ENCODE assay signal across 8 cellular contexts in genomic region chr11:18105802-18106574, GRCh38. TPM values are rescaled to one million over a fixed set of nuclear protein-coding genes. Genes with fewer than 3 reads are reported as not detected.
DNase-seq lines count a peak whose midpoint lies in the region; ATAC-seq, FAIRE-seq and TF ChIP-seq lines count a peak whose summit lies in the region.

A gene with protein sequence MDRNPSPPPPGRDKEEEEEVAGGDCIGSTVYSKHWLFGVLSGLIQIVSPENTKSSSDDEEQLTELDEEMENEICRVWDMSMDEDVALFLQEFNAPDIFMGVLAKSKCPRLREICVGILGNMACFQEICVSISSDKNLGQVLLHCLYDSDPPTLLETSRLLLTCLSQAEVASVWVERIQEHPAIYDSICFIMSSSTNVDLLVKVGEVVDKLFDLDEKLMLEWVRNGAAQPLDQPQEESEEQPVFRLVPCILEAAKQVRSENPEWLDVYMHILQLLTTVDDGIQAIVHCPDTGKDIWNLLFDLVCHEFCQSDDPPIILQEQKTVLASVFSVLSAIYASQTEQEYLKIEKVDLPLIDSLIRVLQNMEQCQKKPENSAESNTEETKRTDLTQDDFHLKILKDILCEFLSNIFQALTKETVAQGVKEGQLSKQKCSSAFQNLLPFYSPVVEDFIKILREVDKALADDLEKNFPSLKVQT (minus strand): TSS chr11:18106082. CDS start chr11:18106041, 41 bp downstream.

- ATAC-seq in HG02763 (IDR thresholded peaks at IDR 0.05; ENCODE audit: unreplicated experiment): peak; percentile 93

- H3K27ac ChIP-seq in left ventricle myocardium inferior (replicated peaks) (peak within 1 kb of the TSS; percentile 76), prostate gland (peak within 1 kb of the TSS; percentile 54 to 63)

- 7% methylated on average over 29 of the region's 48 CpGs for WGBS in prostate gland

- H3K4me3 ChIP-seq in adipocyte (ENCODE audit: low read length) (peak within 1 kb of the TSS; percentile 98), left ventricle myocardium inferior (peak within 1 kb of the TSS; percentile 87), prostate gland (peak within 1 kb of the TSS; percentile 89 to 98)

- DNase-seq in GM12891 (ENCODE audit: insufficient read length, low spot score) (peak; percentile 92), NCI-H128 (lab: John Stamatoyannopoulos, UW; ENCODE audit: unreplicated experiment) (peak; percentile 65), T follicular helper cell (ENCODE audit: low read depth) (peak; percentile 83), adipocyte (ENCODE audit: low read depth) (peak; percentile 93), left ventricle myocardium inferior (peak; percentile 87), prostate gland (ENCODE audit: low spot score) (peak; percentile 76), ureter (ENCODE audit: low spot score) (peak; percentile 86)

- TF ChIP-seq POLR2A in GM12891 (IDR thresholded peaks at IDR 0.05; ENCODE audit: low read depth, low read length) (peak; percentile 74), prostate gland (IDR thresholded peaks at IDR 0.05) (no peak)

- H3K36me3 ChIP-seq in adipocyte (ENCODE audit: control insufficient read depth, insufficient read depth, low read length, severe bottlenecking) (peaks cover 17% of the 10 kb centered on the region), left ventricle myocardium inferior (peaks cover 24% of the 10 kb centered on the region), prostate gland (no peaks in the 10 kb centered on the region)

- intact Hi-C loops in left ventricle myocardium inferior (cut with micrococcal nuclease) (loop anchor here (10.0 kb wide), 1 partner anchor 91 kb away; the partner anchor contains the start of gene SERGEF), prostate gland (cut with DNase I) (loop anchor here (5.0 kb wide), 2 partner anchors 94 to 114 kb away; partner anchors contain the start of gene SERGEF)

- H3K27me3 ChIP-seq in adipocyte (replicated peaks; ENCODE audit: control insufficient read depth, insufficient read depth, low read length): peaks cover 13% of the 10 kb centered on the region
- H3K27me3 ChIP-seq in left ventricle myocardium inferior (ENCODE audit: low read depth): peaks cover 25% of the 10 kb centered on the region
- no peaks in the 10 kb centered on the region for H3K27me3 ChIP-seq in prostate gland (replicated peaks; ENCODE audit: insufficient read depth)

- TF ChIP-seq CTCF in left ventricle myocardium inferior (IDR thresholded peaks at IDR 0.05; ENCODE audit: borderline replicate concordance) (peak; percentile 70), prostate gland (IDR thresholded peaks at IDR 0.05) (peak; percentile 47 to 80 (median 76))

- FAIRE-seq in GM12891 (lab: Jason Lieb, UNC): peak; percentile 95

- H3K4me1 ChIP-seq in adipocyte (ENCODE audit: control insufficient read depth, insufficient read depth, low read length) (no peaks in the 10 kb centered on the region), left ventricle myocardium inferior (peaks cover 25% of the 10 kb centered on the region), prostate gland (replicated peaks) (no peaks in the 10 kb centered on the region)

- H3K9ac ChIP-seq in adipocyte (ENCODE audit: low read length): peak within 1 kb of the TSS; percentile 93

- H3K9me3 ChIP-seq in adipocyte (ENCODE audit: control insufficient read depth, low read length) (no peaks in the 10 kb centered on the region), left ventricle myocardium inferior (replicated peaks) (no peaks in the 10 kb centered on the region), prostate gland (no peaks in the 10 kb centered on the region)

TF ChIP-seq in GM12891, 5 proteins besides CTCF, POLR2A, EP300 and RAD21:
- TF ChIP-seq TAF1 (IDR thresholded peaks at IDR 0.05; ENCODE audit: low read depth, low read length) (peak; percentile 62), POU2F2 (IDR thresholded peaks at IDR 0.05; ENCODE audit: low read depth, low read length) (no peak; the same call in 1 of the 2 replicates), POLR2AphosphoS5 (IDR thresholded peaks at IDR 0.05; ENCODE audit: low read depth, low read length) (peak; percentile 72; the same call in 1 of the 2 replicates), PAX5 (IDR thresholded peaks at IDR 0.05; ENCODE audit: insufficient read depth, low read length, severe bottlenecking) (peak; percentile 72), SPI1 (IDR thresholded peaks at IDR 0.05; ENCODE audit: low read depth, low read length) (no peak)

RNA-seq across cellular contexts. Expression of the gene that starts here (rescaled TPM):
- 16.3 TPM for polyA plus RNA-seq in GM12891 (2012; ENCODE audit: low read depth, missing spikeins)
- total RNA-seq in left ventricle myocardium inferior (6.8 TPM), prostate gland (10 to 100 TPM; 11.2 to 25.8 TPM), ureter (21.5 TPM)

Comparison
In these comparisons a context has a peak if more than half of its experiments do, and no peak if none do; other contexts are left out.
1. Peak in every context shown above with its lines: DNase-seq, ATAC-seq, H3K4me3 ChIP-seq and H3K27ac ChIP-seq.